Comparison of ENCODE assay signal across 23 cellular contexts in the genomic region with DNA sequence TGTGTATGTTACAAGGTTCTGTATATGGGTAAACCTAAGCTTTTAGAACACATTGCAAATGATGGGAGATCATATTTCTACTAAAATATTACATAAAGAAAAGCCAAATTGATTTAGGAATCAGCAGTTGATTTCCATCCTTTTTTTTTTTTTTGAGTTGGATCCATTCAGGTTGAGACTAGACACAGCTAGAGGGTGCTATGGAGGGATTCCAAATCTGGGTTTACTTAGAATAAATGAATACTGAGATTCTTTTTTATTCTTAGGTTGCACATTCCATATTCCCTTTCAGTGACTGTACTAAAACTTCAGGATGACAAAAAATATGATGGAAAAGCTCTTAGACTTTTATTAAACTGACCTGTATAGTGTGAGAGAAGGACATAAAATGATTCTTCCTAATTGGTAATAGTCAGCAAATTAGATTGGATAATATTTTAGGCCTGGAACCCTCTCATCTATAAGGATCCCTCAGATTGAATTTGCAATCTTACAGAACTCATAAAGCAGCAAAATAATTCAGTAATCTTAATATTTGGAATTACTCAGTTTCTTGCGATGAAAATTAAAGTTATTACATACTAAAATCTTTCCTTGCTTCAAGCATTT.
DNase-seq lines count a peak whose midpoint lies in the region; FAIRE-seq and TF ChIP-seq lines count a peak whose summit lies in the region.
"Had no signal": no experiment of that assay in that cellular context is flagged by ENCODE, and none has a peak within 500 bp of the region (broad histone marks: within the 10 kb centered on the region; RNA-seq: fewer than 3 reads in every experiment).

No MANE protein-coding gene starts in this region.

- H3K9ac ChIP-seq in neural progenitor cell: no peak overlapping the region
- H3K9ac ChIP-seq in colonic mucosa (ENCODE audit: low read depth in 2 of 2, low read length in 2 of 2): no peak overlapping the region

- H2AFZ ChIP-seq in neural progenitor cell (replicated peaks): no peak overlapping the region

- H3K4me1 Mint-ChIP-seq in neural progenitor cell: peaks cover 5% of the 10 kb centered on the region
- H3K4me1 Mint-ChIP-seq: activated CD4-positive, alpha-beta memory T cell treated with anti-CD3 and anti-CD28 coated beads, Interleukin-2, amount 10 ng/mL, durations not matched to agents 7 days and 5 days; naive B cell had no signal

- peak; percentile 25 for FAIRE-seq in D721Med (lab: Jason Lieb, UNC)
- FAIRE-seq: endometrium had no signal

- H3K79me2 ChIP-seq in neural progenitor cell (ENCODE audit: low read depth): no peaks in the 10 kb centered on the region

- H3K4me2 ChIP-seq in neural progenitor cell: no peak overlapping the region

- no peaks in the 10 kb centered on the region for H3K9me3 Mint-ChIP-seq in neural progenitor cell
- H3K9me3 Mint-ChIP-seq: activated CD4-positive, alpha-beta memory T cell treated with anti-CD3 and anti-CD28 coated beads, Interleukin-2, amount 10 ng/mL, durations not matched to agents 7 days and 5 days; memory B cell; naive B cell had no signal

- H4K20me1 ChIP-seq in neural progenitor cell (ENCODE audit: low read depth): no peaks in the 10 kb centered on the region

- H3F3A ChIP-seq in neural progenitor cell (ENCODE audit: low read depth): no peaks in the 10 kb centered on the region

- DNase-seq in D721Med (ENCODE audit: insufficient read length, low spot score) (no peak), LHCN-M2 (ENCODE audit: low read depth) (peak; percentile 17), cardiac fibroblast (ENCODE audit: low read depth in 2 of 2) (peak in 1 of 2 donors; percentile 33), neural progenitor cell (ENCODE audit: low spot score) (no peak), NCI-H82 treated with DMSO at 0.1 percent for 48 hours (lab: John Stamatoyannopoulos, UW; ENCODE audit: unreplicated experiment) (no peak), colonic mucosa (no peak)
- DNase-seq in activated effector memory CD4-positive, alpha-beta T cell treated with anti-CD3 and anti-CD28 coated beads, Interleukin-2, amount 50 U/mL, for 16 hours: no peak
- DNase-seq: activated CD4-positive, alpha-beta memory T cell treated with anti-CD3 and anti-CD28 coated beads, Interleukin-2, amount 10 ng/mL, durations not matched to agents 7 days and 5 days; activated naive CD4-positive, alpha-beta T cell treated with Interleukin-2 at 50 U/mL for 16 hours; activated T-cell treated with anti-CD3 and anti-CD28 coated beads, Interleukin-2, amount 50 U/mL, for 1 hour; anterior cingulate cortex; GF-D8; hippocampal formation; islet precursor cell; naive B cell; NCI-H1092; NCI-H2081 treated with DMSO at 0.1 percent for 48 hours; ovary; Right ventricle myocardium superior; stimulated activated naive CD4-positive, alpha-beta T cell; T-helper 1 cell had no signal

- peaks cover 7% of the 10 kb centered on the region for H3K4me1 ChIP-seq in neural progenitor cell
- H3K4me1 ChIP-seq in colonic mucosa: no peaks in the 10 kb centered on the region

- intact Hi-C loops in colonic mucosa (cut with DNase I): loop anchor here (10.0 kb wide), 1 partner anchor 223 kb away; no protein-coding TSS in a partner anchor

- H3K27ac ChIP-seq in neural progenitor cell (no peak overlapping the region), colonic mucosa (no peak overlapping the region)
- H3K27ac ChIP-seq: ovary had no signal

- H3K27ac Mint-ChIP-seq in neural progenitor cell: no peak overlapping the region
- H3K27ac Mint-ChIP-seq: activated CD4-positive, alpha-beta memory T cell treated with anti-CD3 and anti-CD28 coated beads, Interleukin-2, amount 10 ng/mL, durations not matched to agents 7 days and 5 days; memory B cell; naive B cell had no signal

- H3K27me3 Mint-ChIP-seq in neural progenitor cell (ENCODE audit: insufficient read depth, low read depth): no peaks in the 10 kb centered on the region

- H3K36me3 ChIP-seq in neural progenitor cell: peaks cover 14% of the 10 kb centered on the region
- no peaks in the 10 kb centered on the region for H3K36me3 ChIP-seq in colonic mucosa
- H3K36me3 ChIP-seq: ovary had no signal

- H3K27me3 ChIP-seq in neural progenitor cell (no peaks in the 10 kb centered on the region), colonic mucosa (no peaks in the 10 kb centered on the region)
- H3K27me3 ChIP-seq: ovary had no signal

- H3K4me3 ChIP-seq in cardiac fibroblast (replicated peaks in 1 of 2; ENCODE audit: low read depth in 2 of 2, low read length in 2 of 2) (no peak overlapping the region), neural progenitor cell (no peak overlapping the region), colonic mucosa (no peak overlapping the region)
- H3K4me3 ChIP-seq: ovary had no signal

- no peak overlapping the region for H3K4me3 Mint-ChIP-seq in neural progenitor cell
- H3K4me3 Mint-ChIP-seq: activated CD4-positive, alpha-beta memory T cell treated with anti-CD3 and anti-CD28 coated beads, Interleukin-2, amount 10 ng/mL, durations not matched to agents 7 days and 5 days; memory B cell; naive B cell had no signal

- H3K9me3 ChIP-seq in neural progenitor cell (ENCODE audit: low read depth) (no peaks in the 10 kb centered on the region), colonic mucosa (no peaks in the 10 kb centered on the region)
- H3K9me3 ChIP-seq: ovary had no signal

- peak; percentile 11 for TF ChIP-seq CTCF in D721Med (IDR thresholded peaks at IDR 0.05; ENCODE audit: insufficient read depth, missing control alignments)
- TF ChIP-seq CTCF in cardiac fibroblast (IDR thresholded peaks at IDR 0.05; ENCODE audit: low read depth, low read length): peak; percentile 15
- peak; percentile 33 for TF ChIP-seq CTCF in neural progenitor cell (IDR thresholded peaks at IDR 0.05)
- no peak for TF ChIP-seq CTCF in colonic mucosa (IDR thresholded peaks at IDR 0.05)

- no peaks in the 10 kb centered on the region for H3K36me3 Mint-ChIP-seq in neural progenitor cell
- H3K36me3 Mint-ChIP-seq: memory B cell had no signal
